ENCODE assay signal across 3 cellular contexts in genomic region chr1:44168520-44169098, GRCh38.
TF ChIP-seq lines count a peak whose summit lies in the region.

No MANE protein-coding gene starts in this region.

TF ChIP-seq in HCT116, 20 proteins besides CTCF, POLR2A, EP300 and RAD21:
- no peak for TF ChIP-seq ZBTB33 (IDR thresholded peaks at IDR 0.05; ENCODE audit: extremely low read depth, insufficient replicate concordance, low read length)
- no peak for TF ChIP-seq ATF3 (IDR thresholded peaks at IDR 0.05)
- TF ChIP-seq ZNF274 (IDR thresholded peaks at IDR 0.05; ENCODE audit: low read depth, low read length): no peak
- TF ChIP-seq POLR2AphosphoS5 (IDR thresholded peaks at IDR 0.05; ENCODE audit: low read depth, low read length): no peak
- TF ChIP-seq CBX3 (IDR thresholded peaks at IDR 0.05; ENCODE audit: low read depth): no peak
- no peak for TF ChIP-seq SIN3A (IDR thresholded peaks at IDR 0.05; ENCODE audit: low read depth)
- TF ChIP-seq REST (IDR thresholded peaks at IDR 0.05; ENCODE audit: low read depth): no peak

TF ChIP-seq in HepG2, 621 proteins besides CTCF, POLR2A, EP300 and RAD21:
- TF ChIP-seq HNRNPL (IDR thresholded peaks at IDR 0.05; ENCODE audit: low read depth, low read length): 0 out of 2 replicates have a peak, but pooled peaks have one; percentile 37
- no peak for TF ChIP-seq FLYWCH1 (CRISPR knock-in tag; IDR thresholded peaks at IDR 0.05)

TF ChIP-seq in SK-N-SH treated with all-trans-retinoic acid at 6 μM for 48 hours, 23 proteins besides CTCF, POLR2A, EP300 and RAD21:
- no peak for TF ChIP-seq ISL1 (CRISPR knock-in tag; IDR thresholded peaks at IDR 0.05)
- TF ChIP-seq ZFP30 (CRISPR knock-in tag; IDR thresholded peaks at IDR 0.05): no peak
- no peak for TF ChIP-seq TOX (CRISPR knock-in tag; IDR thresholded peaks at IDR 0.05; ENCODE audit: borderline replicate concordance)
- no peak for TF ChIP-seq PPARA (CRISPR knock-in tag; IDR thresholded peaks at IDR 0.05; ENCODE audit: borderline replicate concordance)
TF ChIP-seq in SK-N-SH treated with all-trans-retinoic acid at 6 μM for 48 hours: peak in this region for 0.
